In genomic region chr1:154342836-154343472, GRCh38 we compare ENCODE assay signal across 1 cellular context.
TF ChIP-seq lines count a peak whose summit lies in the region.

No MANE protein-coding gene starts in this region.

TF ChIP-seq in HepG2, 621 proteins besides CTCF, POLR2A, EP300 and RAD21:
- TF ChIP-seq ZBTB8A (CRISPR knock-in tag; IDR thresholded peaks at IDR 0.05; ENCODE audit: borderline replicate concordance, low read depth) (no peak), THRA (CRISPR knock-in tag; IDR thresholded peaks at IDR 0.05; ENCODE audit: borderline replicate concordance) (no peak), TBL1XR1 (IDR thresholded peaks at IDR 0.05; ENCODE audit: borderline replicate concordance, low read length, partially characterized antibody) (no peak), SATB2 (CRISPR knock-in tag; IDR thresholded peaks at IDR 0.05) (no peak), ZNF382 (CRISPR knock-in tag; IDR thresholded peaks at IDR 0.05; ENCODE audit: borderline replicate concordance) (no peak), KDM2A (CRISPR knock-in tag; IDR thresholded peaks at IDR 0.05; ENCODE audit: borderline replicate concordance, low read depth) (no peak), THAP11 (CRISPR knock-in tag; IDR thresholded peaks at IDR 0.05) (no peak), YY1 (IDR thresholded peaks at IDR 0.05; ENCODE audit: insufficient read depth, insufficient replicate concordance, low read depth, low read length) (no peak), PTBP1 (IDR thresholded peaks at IDR 0.05; ENCODE audit: low read depth, low read length, poor library complexity, severe bottlenecking) (no peak), ELK4 (CRISPR knock-in tag; IDR thresholded peaks at IDR 0.05; ENCODE audit: borderline replicate concordance) (no peak)
